ENCODE assay signal across 1 cellular context in the genomic region with DNA sequence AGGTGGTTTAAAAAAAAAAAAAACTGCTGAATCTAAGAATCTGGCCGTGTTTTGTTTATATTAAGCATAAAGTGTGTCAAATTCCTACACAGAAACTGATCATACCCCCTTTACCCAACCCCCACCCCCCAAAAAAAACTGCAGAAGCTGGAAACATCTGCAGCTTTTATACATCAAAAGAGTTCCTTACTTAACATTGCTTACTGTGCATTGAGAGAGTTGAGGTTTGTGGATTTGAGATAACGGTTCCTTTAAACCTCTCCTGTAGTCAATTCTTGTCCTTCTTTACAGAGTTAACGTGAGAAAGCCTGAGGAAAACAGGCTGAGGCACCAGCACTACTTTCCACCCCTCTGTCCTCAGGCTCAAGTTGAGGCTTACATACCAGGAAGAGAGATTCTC.
TF ChIP-seq lines count a peak whose summit lies in the region.

No MANE protein-coding gene starts in this region.

TF ChIP-seq in WTC11, 78 proteins besides CTCF, POLR2A, EP300 and RAD21 (continued from another document):
- TF ChIP-seq, protein P1, sequence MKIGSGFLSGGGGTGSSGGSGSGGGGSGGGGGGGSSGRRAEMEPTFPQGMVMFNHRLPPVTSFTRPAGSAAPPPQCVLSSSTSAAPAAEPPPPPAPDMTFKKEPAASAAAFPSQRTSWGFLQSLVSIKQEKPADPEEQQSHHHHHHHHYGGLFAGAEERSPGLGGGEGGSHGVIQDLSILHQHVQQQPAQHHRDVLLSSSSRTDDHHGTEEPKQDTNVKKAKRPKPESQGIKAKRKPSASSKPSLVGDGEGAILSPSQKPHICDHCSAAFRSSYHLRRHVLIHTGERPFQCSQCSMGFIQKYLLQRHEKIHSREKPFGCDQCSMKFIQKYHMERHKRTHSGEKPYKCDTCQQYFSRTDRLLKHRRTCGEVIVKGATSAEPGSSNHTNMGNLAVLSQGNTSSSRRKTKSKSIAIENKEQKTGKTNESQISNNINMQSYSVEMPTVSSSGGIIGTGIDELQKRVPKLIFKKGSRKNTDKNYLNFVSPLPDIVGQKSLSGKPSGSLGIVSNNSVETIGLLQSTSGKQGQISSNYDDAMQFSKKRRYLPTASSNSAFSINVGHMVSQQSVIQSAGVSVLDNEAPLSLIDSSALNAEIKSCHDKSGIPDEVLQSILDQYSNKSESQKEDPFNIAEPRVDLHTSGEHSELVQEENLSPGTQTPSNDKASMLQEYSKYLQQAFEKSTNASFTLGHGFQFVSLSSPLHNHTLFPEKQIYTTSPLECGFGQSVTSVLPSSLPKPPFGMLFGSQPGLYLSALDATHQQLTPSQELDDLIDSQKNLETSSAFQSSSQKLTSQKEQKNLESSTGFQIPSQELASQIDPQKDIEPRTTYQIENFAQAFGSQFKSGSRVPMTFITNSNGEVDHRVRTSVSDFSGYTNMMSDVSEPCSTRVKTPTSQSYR (CRISPR knock-in tag; IDR thresholded peaks at IDR 0.05): no peak
- TF ChIP-seq NR1H2 (CRISPR knock-in tag; IDR thresholded peaks at IDR 0.05) (no peak), TP53 (CRISPR knock-in tag; IDR thresholded peaks at IDR 0.05) (no peak), NR3C1 (CRISPR knock-in tag; conservative IDR thresholded peaks at IDR 0.05; ENCODE audit: low read depth) (no peak), ZNF232 (CRISPR knock-in tag; IDR thresholded peaks at IDR 0.05) (no peak), ZNF416 (CRISPR knock-in tag; IDR thresholded peaks at IDR 0.05) (no peak)
- TF ChIP-seq, protein P2, sequence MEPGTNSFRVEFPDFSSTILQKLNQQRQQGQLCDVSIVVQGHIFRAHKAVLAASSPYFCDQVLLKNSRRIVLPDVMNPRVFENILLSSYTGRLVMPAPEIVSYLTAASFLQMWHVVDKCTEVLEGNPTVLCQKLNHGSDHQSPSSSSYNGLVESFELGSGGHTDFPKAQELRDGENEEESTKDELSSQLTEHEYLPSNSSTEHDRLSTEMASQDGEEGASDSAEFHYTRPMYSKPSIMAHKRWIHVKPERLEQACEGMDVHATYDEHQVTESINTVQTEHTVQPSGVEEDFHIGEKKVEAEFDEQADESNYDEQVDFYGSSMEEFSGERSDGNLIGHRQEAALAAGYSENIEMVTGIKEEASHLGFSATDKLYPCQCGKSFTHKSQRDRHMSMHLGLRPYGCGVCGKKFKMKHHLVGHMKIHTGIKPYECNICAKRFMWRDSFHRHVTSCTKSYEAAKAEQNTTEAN (CRISPR knock-in tag; IDR thresholded peaks at IDR 0.05): no peak
- TF ChIP-seq, protein P3, sequence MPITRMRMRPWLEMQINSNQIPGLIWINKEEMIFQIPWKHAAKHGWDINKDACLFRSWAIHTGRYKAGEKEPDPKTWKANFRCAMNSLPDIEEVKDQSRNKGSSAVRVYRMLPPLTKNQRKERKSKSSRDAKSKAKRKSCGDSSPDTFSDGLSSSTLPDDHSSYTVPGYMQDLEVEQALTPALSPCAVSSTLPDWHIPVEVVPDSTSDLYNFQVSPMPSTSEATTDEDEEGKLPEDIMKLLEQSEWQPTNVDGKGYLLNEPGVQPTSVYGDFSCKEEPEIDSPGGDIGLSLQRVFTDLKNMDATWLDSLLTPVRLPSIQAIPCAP (CRISPR knock-in tag; IDR thresholded peaks at IDR 0.05): no peak
TF ChIP-seq in WTC11: peak in this region for 0.
